Comparison of ENCODE assay signal across 17 cellular contexts in the genomic region with DNA sequence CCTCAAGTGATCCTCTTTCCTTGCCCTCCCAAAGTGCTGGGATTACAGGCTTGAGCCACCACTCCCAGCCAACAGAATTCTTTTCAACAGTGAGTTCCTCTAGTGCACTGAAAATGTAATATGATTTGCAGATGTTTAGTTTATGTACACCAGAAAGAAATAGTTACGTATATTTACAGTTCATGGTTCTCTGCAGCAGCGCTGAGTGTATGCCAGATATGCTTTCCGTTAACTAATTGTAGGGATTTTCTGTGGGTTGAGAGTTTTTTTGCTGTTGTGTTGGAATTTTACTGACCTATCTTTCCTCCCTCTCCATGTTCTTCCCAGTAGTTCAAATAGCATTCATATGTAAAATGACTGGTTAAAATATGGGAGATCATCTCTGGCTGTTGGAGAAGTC. TPM values are rescaled to one million over a fixed set of nuclear protein-coding genes. Genes with fewer than 3 reads are reported as not detected.
DNase-seq lines count a peak whose midpoint lies in the region; ATAC-seq and TF ChIP-seq lines count a peak whose summit lies in the region.
"Had no signal": no experiment of that assay in that cellular context is flagged by ENCODE, and none has a peak within 500 bp of the region (broad histone marks: within the 10 kb centered on the region; RNA-seq: fewer than 3 reads in every experiment).

No MANE protein-coding gene starts in this region.

- H3K4me1 Mint-ChIP-seq in brain: peaks cover 73% of the 10 kb centered on the region
- H3K4me1 Mint-ChIP-seq: activated CD4-positive, alpha-beta T cell treated with anti-CD3 and anti-CD28 coated beads, Interleukin-2, amount 10 ng/mL, durations not matched to agents 7 days and 5 days; activated naive CD4-positive, alpha-beta T cell treated with anti-CD3 and anti-CD28 coated beads, Interleukin-2, amount 10 ng/mL, durations not matched to agents 7 days and 5 days had no signal

- TF ChIP-seq POLR2A in testis (IDR thresholded peaks at IDR 0.05): no peak

- intact Hi-C loops in testis (cut with DNase I; ENCODE audit: low total_unique reads): no loop called here

- H2AFZ ChIP-seq in OCI-LY3 (ENCODE audit: low read depth, low read length): no peak overlapping the region

- 95 to 99% methylated on average over 3 of the region's 3 CpGs for WGBS in testis, 2 donors

- TF ChIP-seq CTCF in OCI-LY3 (IDR thresholded peaks at IDR 0.05; ENCODE audit: low read depth, low read length) (no peak), brain (conservative IDR thresholded peaks at IDR 0.05) (no peak), testis (IDR thresholded peaks at IDR 0.05) (no peak)

- H3K27me3 ChIP-seq in OCI-LY3 (ENCODE audit: low read depth, low read length): no peaks in the 10 kb centered on the region
- H3K27me3 ChIP-seq in mucosa of rectum (ENCODE audit: control insufficient read depth in 2 of 2, insufficient read depth in 2 of 2, low read length in 2 of 2): no peaks in the 10 kb centered on the region
- no peaks in the 10 kb centered on the region for H3K27me3 ChIP-seq in testis
- H3K27me3 ChIP-seq: MG63 had no signal

- H3K27ac ChIP-seq in OCI-LY3 (ENCODE audit: low read length) (peak overlapping the region; percentile 91), mucosa of rectum (ENCODE audit: low read depth in 2 of 2, low read length in 2 of 2) (peak overlapping the region; percentile 27 to 54), testis (peak overlapping the region; percentile 54 to 78)

- no peaks in the 10 kb centered on the region for H3K36me3 Mint-ChIP-seq in brain
- H3K36me3 Mint-ChIP-seq: activated naive CD4-positive, alpha-beta T cell treated with anti-CD3 and anti-CD28 coated beads, Interleukin-2, amount 10 ng/mL, durations not matched to agents 7 days and 5 days had no signal

- H4K20me1 ChIP-seq in OCI-LY3 (ENCODE audit: insufficient read depth, low read length): no peaks in the 10 kb centered on the region

- H3K9me3 Mint-ChIP-seq in brain: no peaks in the 10 kb centered on the region
- H3K9me3 Mint-ChIP-seq: activated CD4-positive, alpha-beta T cell treated with anti-CD3 and anti-CD28 coated beads, Interleukin-2, amount 10 ng/mL, durations not matched to agents 7 days and 5 days; activated naive CD4-positive, alpha-beta T cell treated with anti-CD3 and anti-CD28 coated beads, Interleukin-2, amount 10 ng/mL, durations not matched to agents 7 days and 5 days had no signal

- H3K9me3 ChIP-seq in OCI-LY3 (ENCODE audit: insufficient read depth, low read length): no peaks in the 10 kb centered on the region
- no peaks in the 10 kb centered on the region for H3K9me3 ChIP-seq in mucosa of rectum (ENCODE audit: control insufficient read depth in 2 of 2, low read length in 2 of 2)
- no peaks in the 10 kb centered on the region for H3K9me3 ChIP-seq in testis
- H3K9me3 ChIP-seq: MG63, prostate gland had no signal

- peak overlapping the region; percentile 64 for H3K4me2 ChIP-seq in OCI-LY3 (ENCODE audit: low read length)

- H3K4me3 ChIP-seq in OCI-LY3 (ENCODE audit: low read length) (no peak overlapping the region), mucosa of rectum (ENCODE audit: low read length in 2 of 2) (no peak overlapping the region), testis (no peak overlapping the region)
- H3K4me3 ChIP-seq: MG63, prostate gland had no signal

- H3K9ac ChIP-seq in OCI-LY3 (ENCODE audit: low read length) (peak overlapping the region; percentile 75), mucosa of rectum (ENCODE audit: low read depth in 1 of 2, low read length in 2 of 2) (no peak overlapping the region)

- ATAC-seq in HG02981 (IDR thresholded peaks at IDR 0.05; ENCODE audit: unreplicated experiment): no peak
- no peak for ATAC-seq in HG02588 (IDR thresholded peaks at IDR 0.05; ENCODE audit: unreplicated experiment)
- ATAC-seq: HCT116 had no signal

- H3K27me3 Mint-ChIP-seq in brain: no peaks in the 10 kb centered on the region
- H3K27me3 Mint-ChIP-seq: activated CD4-positive, alpha-beta T cell treated with anti-CD3 and anti-CD28 coated beads, Interleukin-2, amount 10 ng/mL, durations not matched to agents 7 days and 5 days; activated naive CD4-positive, alpha-beta T cell treated with anti-CD3 and anti-CD28 coated beads, Interleukin-2, amount 10 ng/mL, durations not matched to agents 7 days and 5 days had no signal

- H3K4me1 ChIP-seq in OCI-LY3 (ENCODE audit: low read length) (peaks cover 96% of the 10 kb centered on the region), mucosa of rectum (ENCODE audit: control insufficient read depth in 2 of 2, insufficient read depth in 2 of 2, low read length in 2 of 2) (peaks cover 17 to 33% of the 10 kb centered on the region in 2 donors), testis (peaks cover 58% of the 10 kb centered on the region)
- H3K4me1 ChIP-seq: prostate gland had no signal

- H3K79me2 ChIP-seq in OCI-LY3 (ENCODE audit: low read length): peaks cover 88% of the 10 kb centered on the region

- H3K36me3 ChIP-seq in OCI-LY3 (replicated peaks; ENCODE audit: low read depth, low read length) (peaks cover 13% of the 10 kb centered on the region), mucosa of rectum (ENCODE audit: control insufficient read depth in 2 of 2, insufficient read depth in 2 of 2, low read length in 2 of 2) (no peaks in the 10 kb centered on the region), testis (ENCODE audit: low read depth, missing control alignments) (no peaks in the 10 kb centered on the region)
- H3K36me3 ChIP-seq: MG63, prostate gland had no signal

- H3K4me3 Mint-ChIP-seq in brain: peak overlapping the region in 2 of 5 experiments; percentile 3 to 5
- H3K4me3 Mint-ChIP-seq: activated CD4-positive, alpha-beta T cell treated with anti-CD3 and anti-CD28 coated beads, Interleukin-2, amount 10 ng/mL, durations not matched to agents 7 days and 5 days; activated naive CD4-positive, alpha-beta T cell treated with anti-CD3 and anti-CD28 coated beads, Interleukin-2, amount 10 ng/mL, durations not matched to agents 7 days and 5 days had no signal

- DNase-seq in testis (no peak), NCI-H1694 (lab: John Stamatoyannopoulos, UW) (no peak), NCI-H2227 (lab: John Stamatoyannopoulos, UW; ENCODE audit: unreplicated experiment) (no peak)
- DNase-seq: activated CD4-positive, alpha-beta T cell treated with anti-CD3 and anti-CD28 coated beads, Interleukin-2, amount 10 ng/mL, durations not matched to agents 7 days and 5 days; activated naive CD4-positive, alpha-beta T cell treated with anti-CD3 and anti-CD28 coated beads, Interleukin-2, amount 10 ng/mL, durations not matched to agents 7 days and 5 days; AML-193; effector CD4-positive, alpha-beta T cell; left colon; MG63; NCI-H510A treated with DMSO at 0.1 percent for 48 hours had no signal

- H3K27ac Mint-ChIP-seq in brain: peak overlapping the region in 3 of 5 experiments; percentile 32 to 94 (median 89)
- H3K27ac Mint-ChIP-seq: activated CD4-positive, alpha-beta T cell treated with anti-CD3 and anti-CD28 coated beads, Interleukin-2, amount 10 ng/mL, durations not matched to agents 7 days and 5 days; activated naive CD4-positive, alpha-beta T cell treated with anti-CD3 and anti-CD28 coated beads, Interleukin-2, amount 10 ng/mL, durations not matched to agents 7 days and 5 days had no signal

RNA-seq across cellular contexts. Expression of gene GAB1, which starts 44.0 kb away (rescaled TPM):
- polyA plus RNA-seq in brain (ENCODE audit: insufficient read depth, low read depth, low replicate concordance) (13.0 TPM), testis (ENCODE audit: insufficient read depth, low read depth, low replicate concordance) (19.7 TPM)
- total RNA-seq in testis: 10 to 100 TPM; 61.3 to 64.5 TPM

Comparison
In these comparisons a context has a peak if more than half of its experiments do, and no peak if none do; other contexts are left out.
1. H3K27ac ChIP-seq: peak in every context shown above with its lines; median percentile 91 in OCI-LY3; 66 in testis; 40 in mucosa of rectum.